Comparison of ENCODE assay signal across 1 cellular context in genomic region chr6:2999005-2999620, GRCh38.
TF ChIP-seq lines count a peak whose summit lies in the region.

No MANE protein-coding gene starts in this region.

TF ChIP-seq in HepG2, 621 proteins besides CTCF, POLR2A, EP300 and RAD21 (continued from another document and continues in another):
- TF ChIP-seq ZBTB1 (CRISPR knock-in tag; IDR thresholded peaks at IDR 0.05; ENCODE audit: borderline replicate concordance): 0 out of 2 replicates have a peak, but pooled peaks have one; percentile 81
- peak; percentile 63 for TF ChIP-seq ZSCAN21 (CRISPR knock-in tag; IDR thresholded peaks at IDR 0.05; ENCODE audit: borderline replicate concordance)
- TF ChIP-seq ZNF878 (CRISPR knock-in tag; IDR thresholded peaks at IDR 0.05): 0 out of 2 replicates have a peak, but pooled peaks have one; percentile 81
- TF ChIP-seq THAP7 (CRISPR knock-in tag; IDR thresholded peaks at IDR 0.05): peak; percentile 5; the same call in 1 of the 2 replicates
- TF ChIP-seq ZNF891 (CRISPR knock-in tag; IDR thresholded peaks at IDR 0.05): no peak; the same call in 1 of the 2 replicates
- TF ChIP-seq ZNF343 (CRISPR knock-in tag; IDR thresholded peaks at IDR 0.05): peak; percentile 59; the same call in 1 of the 2 replicates
- TF ChIP-seq ZNF136 (CRISPR knock-in tag; IDR thresholded peaks at IDR 0.05; ENCODE audit: low read depth): 0 out of 2 replicates have a peak, but pooled peaks have one; percentile 23
- TF ChIP-seq ZNF556 (CRISPR knock-in tag; IDR thresholded peaks at IDR 0.05; ENCODE audit: borderline replicate concordance): peak; percentile 82
- no peak for TF ChIP-seq ZNF333 (CRISPR knock-in tag; IDR thresholded peaks at IDR 0.05; ENCODE audit: borderline replicate concordance)
- TF ChIP-seq ZBTB8A (CRISPR knock-in tag; IDR thresholded peaks at IDR 0.05; ENCODE audit: borderline replicate concordance, low read depth): no peak
- peak; percentile 46; the same call in 1 of the 2 replicates for TF ChIP-seq TFDP1 (CRISPR knock-in tag; IDR thresholded peaks at IDR 0.05; ENCODE audit: borderline replicate concordance)
- no peak; the same call in none of the 2 replicates for TF ChIP-seq FOXC1 (CRISPR knock-in tag; IDR thresholded peaks at IDR 0.05; ENCODE audit: borderline replicate concordance)
- peak; percentile 71; the same call in 1 of the 2 replicates for TF ChIP-seq HOXD1 (CRISPR knock-in tag; IDR thresholded peaks at IDR 0.05)
- TF ChIP-seq SNRNP70 (IDR thresholded peaks at IDR 0.05; ENCODE audit: low read depth, low read length): no peak
- no peak for TF ChIP-seq SNAI1 (CRISPR knock-in tag; IDR thresholded peaks at IDR 0.05; ENCODE audit: borderline replicate concordance)
- TF ChIP-seq ZNF619 (CRISPR knock-in tag; IDR thresholded peaks at IDR 0.05): 0 out of 2 replicates have a peak, but pooled peaks have one; percentile 54
- TF ChIP-seq FOXP1 (IDR thresholded peaks at IDR 0.05): no peak
- peak; percentile 58 for TF ChIP-seq FOXP1 (CRISPR knock-in tag; IDR thresholded peaks at IDR 0.05)
- no peak; the same call in none of the 2 replicates for TF ChIP-seq GFI1 (CRISPR knock-in tag; IDR thresholded peaks at IDR 0.05; ENCODE audit: borderline replicate concordance)
- TF ChIP-seq, protein P1, sequence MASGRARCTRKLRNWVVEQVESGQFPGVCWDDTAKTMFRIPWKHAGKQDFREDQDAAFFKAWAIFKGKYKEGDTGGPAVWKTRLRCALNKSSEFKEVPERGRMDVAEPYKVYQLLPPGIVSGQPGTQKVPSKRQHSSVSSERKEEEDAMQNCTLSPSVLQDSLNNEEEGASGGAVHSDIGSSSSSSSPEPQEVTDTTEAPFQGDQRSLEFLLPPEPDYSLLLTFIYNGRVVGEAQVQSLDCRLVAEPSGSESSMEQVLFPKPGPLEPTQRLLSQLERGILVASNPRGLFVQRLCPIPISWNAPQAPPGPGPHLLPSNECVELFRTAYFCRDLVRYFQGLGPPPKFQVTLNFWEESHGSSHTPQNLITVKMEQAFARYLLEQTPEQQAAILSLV (CRISPR knock-in tag; IDR thresholded peaks at IDR 0.05; ENCODE audit: borderline replicate concordance): peak; percentile 16; the same call in 1 of the 2 replicates
- TF ChIP-seq PHF21A (CRISPR knock-in tag; IDR thresholded peaks at IDR 0.05): peak; percentile 80
- TF ChIP-seq CENPX (CRISPR knock-in tag; IDR thresholded peaks at IDR 0.05): no peak
- no peak for TF ChIP-seq NFE2L1 (CRISPR knock-in tag; IDR thresholded peaks at IDR 0.05; ENCODE audit: borderline replicate concordance)
- peak; percentile 82 for TF ChIP-seq BCL6 (CRISPR knock-in tag; IDR thresholded peaks at IDR 0.05)
- peak; percentile 9 for TF ChIP-seq IKZF4 (CRISPR knock-in tag; IDR thresholded peaks at IDR 0.05; ENCODE audit: borderline replicate concordance, low read depth, not compliant biosample characterization)
- TF ChIP-seq ZNF256 (CRISPR knock-in tag; conservative IDR thresholded peaks at IDR 0.05): 0 out of 2 replicates have a peak, but pooled peaks have one; percentile 34
- no peak for TF ChIP-seq GTF3A (CRISPR knock-in tag; conservative IDR thresholded peaks at IDR 0.05)
- TF ChIP-seq ZBTB7A (CRISPR knock-in tag; IDR thresholded peaks at IDR 0.05): peak; percentile 62; the same call in 1 of the 2 replicates
- TF ChIP-seq ZNF839 (CRISPR knock-in tag; IDR thresholded peaks at IDR 0.05; ENCODE audit: borderline replicate concordance): no peak
- TF ChIP-seq SIX4 (CRISPR knock-in tag; IDR thresholded peaks at IDR 0.05): peak; percentile 33; the same call in 1 of the 2 replicates
- TF ChIP-seq ZBTB20 (CRISPR knock-in tag; IDR thresholded peaks at IDR 0.05; ENCODE audit: borderline replicate concordance, low read depth): no peak
- no peak for TF ChIP-seq ZNF235 (CRISPR knock-in tag; IDR thresholded peaks at IDR 0.05; ENCODE audit: borderline replicate concordance)
- TF ChIP-seq TCF7 (IDR thresholded peaks at IDR 0.05; ENCODE audit: low read depth): no peak
- no peak for TF ChIP-seq ETV6 (CRISPR knock-in tag; conservative IDR thresholded peaks at IDR 0.05)
- TF ChIP-seq HNF1B (CRISPR knock-in tag; IDR thresholded peaks at IDR 0.05): peak; percentile 54; the same call in 1 of the 2 replicates
- TF ChIP-seq TMF1 (CRISPR knock-in tag; IDR thresholded peaks at IDR 0.05; ENCODE audit: low read depth): 0 out of 2 replicates have a peak, but pooled peaks have one; percentile 44
- TF ChIP-seq ZBTB26 (CRISPR knock-in tag; IDR thresholded peaks at IDR 0.05; ENCODE audit: borderline replicate concordance): 0 out of 2 replicates have a peak, but pooled peaks have one; percentile 73
- TF ChIP-seq NFKB2 (CRISPR knock-in tag; IDR thresholded peaks at IDR 0.05; ENCODE audit: borderline replicate concordance): 0 out of 2 replicates have a peak, but pooled peaks have one; percentile 19
- peak; percentile 66; the same call in 1 of the 2 replicates for TF ChIP-seq ZNF232 (CRISPR knock-in tag; IDR thresholded peaks at IDR 0.05; ENCODE audit: borderline replicate concordance)
- TF ChIP-seq ZNF383 (CRISPR knock-in tag; IDR thresholded peaks at IDR 0.05; ENCODE audit: borderline replicate concordance): no peak
- no peak; the same call in 1 of the 2 replicates for TF ChIP-seq ZNF430 (CRISPR knock-in tag; IDR thresholded peaks at IDR 0.05)
- TF ChIP-seq NFRKB (IDR thresholded peaks at IDR 0.05): no peak
- peak; percentile 80; the same call in 1 of the 2 replicates for TF ChIP-seq ZNF609 (CRISPR knock-in tag; IDR thresholded peaks at IDR 0.05; ENCODE audit: borderline replicate concordance)
- no peak for TF ChIP-seq FOSL1 (CRISPR knock-in tag; IDR thresholded peaks at IDR 0.05; ENCODE audit: borderline replicate concordance)
- no peak for TF ChIP-seq TGIF2 (CRISPR knock-in tag; IDR thresholded peaks at IDR 0.05)
- TF ChIP-seq YY1 (IDR thresholded peaks at IDR 0.05; ENCODE audit: insufficient read depth, insufficient replicate concordance, low read depth, low read length): no peak
- TF ChIP-seq AHR (CRISPR knock-in tag; IDR thresholded peaks at IDR 0.05): peak; percentile 54; the same call in 1 of the 2 replicates
- peak; percentile 78 for TF ChIP-seq POGZ (CRISPR knock-in tag; IDR thresholded peaks at IDR 0.05)
- TF ChIP-seq ZNF768 (CRISPR knock-in tag; IDR thresholded peaks at IDR 0.05): no peak
- TF ChIP-seq, protein P2, sequence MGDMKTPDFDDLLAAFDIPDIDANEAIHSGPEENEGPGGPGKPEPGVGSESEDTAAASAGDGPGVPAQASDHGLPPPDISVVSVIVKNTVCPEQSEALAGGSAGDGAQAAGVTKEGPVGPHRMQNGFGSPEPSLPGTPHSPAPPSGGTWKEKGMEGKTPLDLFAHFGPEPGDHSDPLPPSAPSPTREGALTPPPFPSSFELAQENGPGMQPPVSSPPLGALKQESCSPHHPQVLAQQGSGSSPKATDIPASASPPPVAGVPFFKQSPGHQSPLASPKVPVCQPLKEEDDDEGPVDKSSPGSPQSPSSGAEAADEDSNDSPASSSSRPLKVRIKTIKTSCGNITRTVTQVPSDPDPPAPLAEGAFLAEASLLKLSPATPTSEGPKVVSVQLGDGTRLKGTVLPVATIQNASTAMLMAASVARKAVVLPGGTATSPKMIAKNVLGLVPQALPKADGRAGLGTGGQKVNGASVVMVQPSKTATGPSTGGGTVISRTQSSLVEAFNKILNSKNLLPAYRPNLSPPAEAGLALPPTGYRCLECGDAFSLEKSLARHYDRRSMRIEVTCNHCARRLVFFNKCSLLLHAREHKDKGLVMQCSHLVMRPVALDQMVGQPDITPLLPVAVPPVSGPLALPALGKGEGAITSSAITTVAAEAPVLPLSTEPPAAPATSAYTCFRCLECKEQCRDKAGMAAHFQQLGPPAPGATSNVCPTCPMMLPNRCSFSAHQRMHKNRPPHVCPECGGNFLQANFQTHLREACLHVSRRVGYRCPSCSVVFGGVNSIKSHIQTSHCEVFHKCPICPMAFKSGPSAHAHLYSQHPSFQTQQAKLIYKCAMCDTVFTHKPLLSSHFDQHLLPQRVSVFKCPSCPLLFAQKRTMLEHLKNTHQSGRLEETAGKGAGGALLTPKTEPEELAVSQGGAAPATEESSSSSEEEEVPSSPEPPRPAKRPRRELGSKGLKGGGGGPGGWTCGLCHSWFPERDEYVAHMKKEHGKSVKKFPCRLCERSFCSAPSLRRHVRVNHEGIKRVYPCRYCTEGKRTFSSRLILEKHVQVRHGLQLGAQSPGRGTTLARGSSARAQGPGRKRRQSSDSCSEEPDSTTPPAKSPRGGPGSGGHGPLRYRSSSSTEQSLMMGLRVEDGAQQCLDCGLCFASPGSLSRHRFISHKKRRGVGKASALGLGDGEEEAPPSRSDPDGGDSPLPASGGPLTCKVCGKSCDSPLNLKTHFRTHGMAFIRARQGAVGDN (CRISPR knock-in tag; IDR thresholded peaks at IDR 0.05): peak; percentile 67
- TF ChIP-seq, protein P3, sequence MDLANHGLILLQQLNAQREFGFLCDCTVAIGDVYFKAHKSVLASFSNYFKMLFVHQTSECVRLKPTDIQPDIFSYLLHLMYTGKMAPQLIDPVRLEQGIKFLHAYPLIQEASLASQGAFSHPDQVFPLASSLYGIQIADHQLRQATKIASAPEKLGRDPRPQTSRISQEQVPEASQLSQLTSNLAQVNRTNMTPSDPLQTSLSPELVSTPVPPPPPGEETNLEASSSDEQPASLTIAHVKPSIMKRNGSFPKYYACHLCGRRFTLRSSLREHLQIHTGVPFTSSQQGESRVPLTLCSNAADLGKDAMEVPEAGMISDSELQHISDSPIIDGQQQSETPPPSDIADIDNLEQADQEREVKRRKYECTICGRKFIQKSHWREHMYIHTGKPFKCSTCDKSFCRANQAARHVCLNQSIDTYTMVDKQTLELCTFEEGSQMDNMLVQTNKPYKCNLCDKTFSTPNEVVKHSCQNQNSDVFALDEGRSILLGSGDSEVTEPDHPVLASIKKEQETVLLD (CRISPR knock-in tag; IDR thresholded peaks at IDR 0.05; ENCODE audit: low read depth): no peak
- peak; percentile 98 for TF ChIP-seq RXRA (CRISPR knock-in tag; IDR thresholded peaks at IDR 0.05)
- no peak for TF ChIP-seq MZF1 (CRISPR knock-in tag; IDR thresholded peaks at IDR 0.05; ENCODE audit: borderline replicate concordance)
- no peak for TF ChIP-seq ZKSCAN1 (IDR thresholded peaks at IDR 0.05; ENCODE audit: low read length)
- TF ChIP-seq RARA (CRISPR knock-in tag; IDR thresholded peaks at IDR 0.05): peak; percentile 94
